Comparison of ENCODE assay signal across 18 cellular contexts in genomic region chr13:32682130-32682529, GRCh38.
DNase-seq lines count a peak whose midpoint lies in the region; ATAC-seq and TF ChIP-seq lines count a peak whose summit lies in the region.
"Had no signal": no experiment of that assay in that cellular context is flagged by ENCODE, and none has a peak within 500 bp of the region (broad histone marks: within the 10 kb centered on the region; RNA-seq: fewer than 3 reads in every experiment).

No MANE protein-coding gene starts in this region.

- no peaks in the 10 kb centered on the region for H3K9me3 Mint-ChIP-seq in activated T-cell treated with anti-CD3 and anti-CD28 coated beads, Interleukin-2, amount 50 U/mL, for 24 hours
- no peaks in the 10 kb centered on the region for H3K9me3 Mint-ChIP-seq in activated T-helper 17 cell treated with anti-CD3 and anti-CD28 coated beads, Interleukin-2, amount 50 U/mL, for 72 hours
- H3K9me3 Mint-ChIP-seq in mesothelial cell of epicardium, result peaks cover 5% of the 10 kb centered on the region
- H3K9me3 Mint-ChIP-seq: CD4-positive, alpha-beta T cell had no signal

- H3K4me3 Mint-ChIP-seq in activated T-cell treated with anti-CD3 and anti-CD28 coated beads, Interleukin-2, amount 50 U/mL, for 24 hours, result no peak overlapping the region
- no peak overlapping the region for H3K4me3 Mint-ChIP-seq in activated T-helper 17 cell treated with anti-CD3 and anti-CD28 coated beads, Interleukin-2, amount 50 U/mL, for 72 hours
- no peak overlapping the region for H3K4me3 Mint-ChIP-seq in mesothelial cell of epicardium
- H3K4me3 Mint-ChIP-seq: CD4-positive, alpha-beta T cell had no signal

- CTCF ChIA-PET in HEK293T (lab: Yijun Ruan, JAX), result no interaction called here

- H3K36me3 Mint-ChIP-seq in activated T-cell treated with anti-CD3 and anti-CD28 coated beads, Interleukin-2, amount 50 U/mL, for 24 hours (ENCODE audit: low read depth), result peaks cover 80% of the 10 kb centered on the region
- peaks cover 91% of the 10 kb centered on the region for H3K36me3 Mint-ChIP-seq in activated T-helper 17 cell treated with anti-CD3 and anti-CD28 coated beads, Interleukin-2, amount 50 U/mL, for 72 hours (ENCODE audit: low read depth)
- H3K36me3 Mint-ChIP-seq in mesothelial cell of epicardium, result peaks cover 39% of the 10 kb centered on the region

- H3K27ac Mint-ChIP-seq in activated T-cell treated with anti-CD3 and anti-CD28 coated beads, Interleukin-2, amount 50 U/mL, for 24 hours, result peak overlapping the region; percentile 18
- H3K27ac Mint-ChIP-seq in activated T-helper 17 cell treated with anti-CD3 and anti-CD28 coated beads, Interleukin-2, amount 50 U/mL, for 72 hours, result peak overlapping the region; percentile 64
- peak overlapping the region; percentile 45 for H3K27ac Mint-ChIP-seq in mesothelial cell of epicardium
- H3K27ac Mint-ChIP-seq: CD4-positive, alpha-beta T cell had no signal

- peaks cover 9% of the 10 kb centered on the region for H3K4me1 Mint-ChIP-seq in activated T-cell treated with anti-CD3 and anti-CD28 coated beads, Interleukin-2, amount 50 U/mL, for 24 hours (ENCODE audit: low read depth)
- H3K4me1 Mint-ChIP-seq in activated T-helper 17 cell treated with anti-CD3 and anti-CD28 coated beads, Interleukin-2, amount 50 U/mL, for 72 hours, result peaks cover 5% of the 10 kb centered on the region
- no peaks in the 10 kb centered on the region for H3K4me1 Mint-ChIP-seq in mesothelial cell of epicardium

- DNase-seq in activated T-cell treated with anti-CD3 and anti-CD28 coated beads, Interleukin-2, amount 50 U/mL, for 24 hours, result no peak
- DNase-seq in activated T-cell treated with anti-CD3 and anti-CD28 coated beads for 4 hours (no peak), mesothelial cell of epicardium (ENCODE audit: low spot score in 2 of 2, unreplicated experiment in 2 of 2) (no peak), NCI-H146 (lab: John Stamatoyannopoulos, UW) (no peak), HEK293T (ENCODE audit: extremely low spot score) (no peak), middle frontal gyrus (ENCODE audit: extremely low spot score, low spot score) (no peak)
- DNase-seq: CD4-positive, alpha-beta T cell; DMS153; GDM1; H7; NCI-H1417 treated with DMSO at 0.1 percent for 48 hours; NCI-H1930; NCI-H526 had no signal

- POLR2A ChIA-PET in HEK293T (lab: Yijun Ruan, JAX), result no interaction called here

- TF ChIP-seq CTCF in 22Rv1 (IDR thresholded peaks at IDR 0.05) (no peak), mesothelial cell of epicardium (IDR thresholded peaks at IDR 0.05; ENCODE audit: unreplicated experiment) (no peak)

- no peaks in the 10 kb centered on the region for H3K27me3 Mint-ChIP-seq in activated T-cell treated with anti-CD3 and anti-CD28 coated beads, Interleukin-2, amount 50 U/mL, for 24 hours
- H3K27me3 Mint-ChIP-seq in activated T-helper 17 cell treated with anti-CD3 and anti-CD28 coated beads, Interleukin-2, amount 50 U/mL, for 72 hours, result no peaks in the 10 kb centered on the region
- no peaks in the 10 kb centered on the region for H3K27me3 Mint-ChIP-seq in mesothelial cell of epicardium (ENCODE audit: low read depth)
- H3K27me3 Mint-ChIP-seq: CD4-positive, alpha-beta T cell had no signal

- H3K27ac ChIP-seq in 22Rv1, result peak overlapping the region; percentile 54
- H3K27ac ChIP-seq: A549, HL-60, KMS-11 had no signal

- peak; percentile 60 for ATAC-seq in activated T-helper 17 cell treated with anti-CD3 and anti-CD28 coated beads, Interleukin-2, amount 50 U/mL, for 72 hours (replicated peaks)
- ATAC-seq: A549 had no signal

TF ChIP-seq in HEK293T, 16 proteins besides CTCF, POLR2A, EP300 and RAD21:
- TF ChIP-seq CTBP1 (IDR thresholded peaks at IDR 0.05; ENCODE audit: borderline replicate concordance), result no peak
- no peak for TF ChIP-seq ZNF384 (IDR thresholded peaks at IDR 0.05)
- TF ChIP-seq ELF4 (IDR thresholded peaks at IDR 0.05), result no peak
- TF ChIP-seq FOXM1 (IDR thresholded peaks at IDR 0.05; ENCODE audit: borderline replicate concordance), result no peak
- no peak for TF ChIP-seq L3MBTL2 (conservative IDR thresholded peaks at IDR 0.05)
- TF ChIP-seq BHLHE40 (IDR thresholded peaks at IDR 0.05; ENCODE audit: borderline replicate concordance), result no peak
- TF ChIP-seq HDGF (IDR thresholded peaks at IDR 0.05; ENCODE audit: borderline replicate concordance), result no peak
- no peak for TF ChIP-seq LEF1 (IDR thresholded peaks at IDR 0.05; ENCODE audit: borderline replicate concordance)
- no peak for TF ChIP-seq ARNT (IDR thresholded peaks at IDR 0.05)
